ENCODE assay signal across 15 cellular contexts in the genomic region with DNA sequence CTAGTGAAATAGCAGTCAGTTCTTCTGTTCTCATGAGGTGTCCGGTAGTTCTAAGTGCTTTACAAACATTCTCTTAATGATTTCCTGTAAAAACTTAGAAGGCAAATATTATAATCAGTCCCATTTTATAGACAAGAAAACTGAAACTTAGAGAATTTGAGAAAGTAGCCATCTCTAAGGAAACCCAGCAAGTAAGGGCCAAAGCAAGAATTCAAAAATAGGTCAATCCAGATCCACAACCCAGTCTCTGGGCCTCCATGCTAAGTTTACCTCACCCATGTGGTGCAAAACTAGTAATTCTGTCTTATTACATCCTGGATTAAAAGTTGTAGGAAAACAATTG. TPM values are rescaled to one million over a fixed set of nuclear protein-coding genes. Genes with fewer than 3 reads are reported as not detected.
DNase-seq lines count a peak whose midpoint lies in the region; ATAC-seq and TF ChIP-seq lines count a peak whose summit lies in the region.
"Had no signal": no experiment of that assay in that cellular context is flagged by ENCODE, and none has a peak within 500 bp of the region (broad histone marks: within the 10 kb centered on the region; RNA-seq: fewer than 3 reads in every experiment).

No MANE protein-coding gene starts in this region.

- peaks cover 45% of the 10 kb centered on the region for H3K4me1 Mint-ChIP-seq in activated naive CD8-positive, alpha-beta T cell treated with anti-CD3 and anti-CD28 coated beads, Interleukin-2, amount 50 U/mL, for 24 hours
- H3K4me1 Mint-ChIP-seq in activated naive CD8-positive, alpha-beta T cell treated with anti-CD3 and anti-CD28 coated beads for 36 hours = peaks cover 26% of the 10 kb centered on the region
- H3K4me1 Mint-ChIP-seq in stimulated activated effector memory CD8-positive, alpha-beta T cell treated with anti-CD3 and anti-CD28 coated beads, Interleukin-12 subunit alpha, Interleukin-12 subunit beta, amount 100 ng/mL, for 72 hours = peaks cover 46% of the 10 kb centered on the region

- ATAC-seq in activated naive CD8-positive, alpha-beta T cell treated with anti-CD3 and anti-CD28 coated beads, Interleukin-2, amount 50 U/mL, for 24 hours = no peak
- ATAC-seq in upper lobe of right lung = no peak
- no peak for ATAC-seq in stimulated activated effector memory CD8-positive, alpha-beta T cell treated with anti-CD3 and anti-CD28 coated beads, Interleukin-12 subunit alpha, Interleukin-12 subunit beta, amount 100 ng/mL, for 72 hours

- peak overlapping the region; percentile 35 for H3K27ac Mint-ChIP-seq in activated naive CD8-positive, alpha-beta T cell treated with anti-CD3 and anti-CD28 coated beads, Interleukin-2, amount 50 U/mL, for 24 hours
- H3K27ac Mint-ChIP-seq in activated naive CD8-positive, alpha-beta T cell treated with anti-CD3 and anti-CD28 coated beads for 36 hours = no peak overlapping the region
- H3K27ac Mint-ChIP-seq in stimulated activated effector memory CD8-positive, alpha-beta T cell treated with anti-CD3 and anti-CD28 coated beads, Interleukin-12 subunit alpha, Interleukin-12 subunit beta, amount 100 ng/mL, for 72 hours = no peak overlapping the region
- H3K27ac Mint-ChIP-seq: HFFc6 had no signal

- H3K9me2 ChIP-seq in hepatocyte (replicated peaks; ENCODE audit: insufficient read depth) = no peaks in the 10 kb centered on the region

- no peaks in the 10 kb centered on the region for H3K27me3 Mint-ChIP-seq in activated naive CD8-positive, alpha-beta T cell treated with anti-CD3 and anti-CD28 coated beads, Interleukin-2, amount 50 U/mL, for 24 hours
- no peaks in the 10 kb centered on the region for H3K27me3 Mint-ChIP-seq in activated naive CD8-positive, alpha-beta T cell treated with anti-CD3 and anti-CD28 coated beads for 36 hours
- H3K27me3 Mint-ChIP-seq: CD8-positive, alpha-beta memory T cell had no signal

- TF ChIP-seq CTCF in hepatocyte (IDR thresholded peaks at IDR 0.05; ENCODE audit: poor library complexity) (no peak), upper lobe of right lung (IDR thresholded peaks at IDR 0.05) (no peak)

- no peaks in the 10 kb centered on the region for H3K79me2 ChIP-seq in hepatocyte

- DNase-seq in activated naive CD8-positive, alpha-beta T cell treated with anti-CD3 and anti-CD28 coated beads, Interleukin-2, amount 50 U/mL, for 24 hours = no peak
- no peak for DNase-seq in activated naive CD8-positive, alpha-beta T cell treated with anti-CD3 and anti-CD28 coated beads for 36 hours
- DNase-seq in hepatocyte (ENCODE audit: low spot score) = no peak
- no peak for DNase-seq in upper lobe of right lung
- no peak for DNase-seq in stimulated activated effector memory CD8-positive, alpha-beta T cell treated with anti-CD3 and anti-CD28 coated beads, Interleukin-12 subunit alpha, Interleukin-12 subunit beta, amount 100 ng/mL, for 72 hours (ENCODE audit: low spot score in 2 of 2)
- DNase-seq in 8988T = no peak
- DNase-seq: BE2C; CD8-positive, alpha-beta memory T cell; GF-D8; HCEC 1CT; HFFc6; IMR-90 had no signal

- H3K4me2 ChIP-seq in BLaER1 treated with 17β-estradiol and CSF1 and Interleukin-3, amounts not matched to agents 10 nM and 100 nM = peak overlapping the region in 10 of 11 experiments; percentile 8 to 76 (median 50); a peak in 16 of 22 replicates
- H3K4me2 ChIP-seq in hepatocyte = no peak overlapping the region

- H3K27ac ChIP-seq in BLaER1 treated with 17β-estradiol and CSF1 and Interleukin-3, amounts not matched to agents 10 nM and 100 nM = no peak overlapping the region
- peak overlapping the region; percentile 15 for H3K27ac ChIP-seq in hepatocyte
- H3K27ac ChIP-seq in upper lobe of right lung = peak overlapping the region; percentile 18
- H3K27ac ChIP-seq: HL-60 had no signal

- no peak overlapping the region for H3K4me3 Mint-ChIP-seq in activated naive CD8-positive, alpha-beta T cell treated with anti-CD3 and anti-CD28 coated beads, Interleukin-2, amount 50 U/mL, for 24 hours
- H3K4me3 Mint-ChIP-seq in activated naive CD8-positive, alpha-beta T cell treated with anti-CD3 and anti-CD28 coated beads for 36 hours = no peak overlapping the region
- no peak overlapping the region for H3K4me3 Mint-ChIP-seq in stimulated activated effector memory CD8-positive, alpha-beta T cell treated with anti-CD3 and anti-CD28 coated beads, Interleukin-12 subunit alpha, Interleukin-12 subunit beta, amount 100 ng/mL, for 72 hours
- H3K4me3 Mint-ChIP-seq: CD8-positive, alpha-beta memory T cell; HFFc6 had no signal

- peaks cover 12 to 50% (median 34%) of the 10 kb centered on the region in 10 experiments for H3K4me1 ChIP-seq in BLaER1 treated with 17β-estradiol and CSF1 and Interleukin-3, amounts not matched to agents 10 nM and 100 nM
- H3K4me1 ChIP-seq in hepatocyte (ENCODE audit: insufficient read depth) (peaks cover 28% of the 10 kb centered on the region), upper lobe of right lung (peaks cover 40% of the 10 kb centered on the region)

- H3K9me3 Mint-ChIP-seq in activated naive CD8-positive, alpha-beta T cell treated with anti-CD3 and anti-CD28 coated beads, Interleukin-2, amount 50 U/mL, for 24 hours = no peaks in the 10 kb centered on the region
- no peaks in the 10 kb centered on the region for H3K9me3 Mint-ChIP-seq in activated naive CD8-positive, alpha-beta T cell treated with anti-CD3 and anti-CD28 coated beads for 36 hours
- H3K9me3 Mint-ChIP-seq in stimulated activated effector memory CD8-positive, alpha-beta T cell treated with anti-CD3 and anti-CD28 coated beads, Interleukin-12 subunit alpha, Interleukin-12 subunit beta, amount 100 ng/mL, for 72 hours = no peaks in the 10 kb centered on the region
- H3K9me3 Mint-ChIP-seq: CD8-positive, alpha-beta memory T cell; HFFc6 had no signal

- WGBS in hepatocyte (ENCODE audit: low lambda C conversion rate, missing lambda C conversion rate) = 74% methylated on average over 1 of the region's 1 CpG

- no peaks in the 10 kb centered on the region for H3K27me3 ChIP-seq in BLaER1 treated with 17β-estradiol and CSF1 and Interleukin-3, amounts not matched to agents 10 nM and 100 nM
- no peaks in the 10 kb centered on the region for H3K27me3 ChIP-seq in hepatocyte
- H3K27me3 ChIP-seq in upper lobe of right lung = no peaks in the 10 kb centered on the region
- H3K27me3 ChIP-seq: BE2C had no signal

- peaks cover 67% of the 10 kb centered on the region for H3K36me3 Mint-ChIP-seq in activated naive CD8-positive, alpha-beta T cell treated with anti-CD3 and anti-CD28 coated beads, Interleukin-2, amount 50 U/mL, for 24 hours (ENCODE audit: low read depth)
- peaks cover 41% of the 10 kb centered on the region for H3K36me3 Mint-ChIP-seq in activated naive CD8-positive, alpha-beta T cell treated with anti-CD3 and anti-CD28 coated beads for 36 hours
- H3K36me3 Mint-ChIP-seq in stimulated activated effector memory CD8-positive, alpha-beta T cell treated with anti-CD3 and anti-CD28 coated beads, Interleukin-12 subunit alpha, Interleukin-12 subunit beta, amount 100 ng/mL, for 72 hours = peaks cover 98% of the 10 kb centered on the region

- intact Hi-C loops in upper lobe of right lung (cut with DNase I) = no loop called here

- H3K9me3 ChIP-seq in BLaER1 treated with 17β-estradiol and CSF1 and Interleukin-3, amounts not matched to agents 10 nM and 100 nM (replicated peaks in 1 of 11) = no peaks in the 10 kb centered on the region
- H3K9me3 ChIP-seq in hepatocyte (ENCODE audit: low read depth) = no peaks in the 10 kb centered on the region
- no peaks in the 10 kb centered on the region for H3K9me3 ChIP-seq in upper lobe of right lung
- H3K9me3 ChIP-seq: BE2C, Caco-2 had no signal

- H4K20me1 ChIP-seq in BLaER1 treated with 17β-estradiol and CSF1 and Interleukin-3, amounts not matched to agents 10 nM and 100 nM = no peaks in the 10 kb centered on the region; a peak in 1 of 22 replicates
- no peaks in the 10 kb centered on the region for H4K20me1 ChIP-seq in hepatocyte (ENCODE audit: insufficient read depth, poor library complexity, severe bottlenecking)

- H3K4me3 ChIP-seq in BLaER1 treated with 17β-estradiol and CSF1 and Interleukin-3, amounts not matched to agents 10 nM and 100 nM = no peak overlapping the region
- no peak overlapping the region for H3K4me3 ChIP-seq in hepatocyte
- no peak overlapping the region for H3K4me3 ChIP-seq in upper lobe of right lung

- H3K36me3 ChIP-seq in BLaER1 treated with 17β-estradiol and CSF1 and Interleukin-3, amounts not matched to agents 10 nM and 100 nM = peaks cover 29 to 90% (median 65%) of the 10 kb centered on the region in 11 experiments
- no peaks in the 10 kb centered on the region for H3K36me3 ChIP-seq in hepatocyte (replicated peaks; ENCODE audit: insufficient read depth, low read depth)
- H3K36me3 ChIP-seq in upper lobe of right lung = peaks cover 38% of the 10 kb centered on the region

- no peak overlapping the region for H3K9ac ChIP-seq in BLaER1 treated with 17β-estradiol and CSF1 and Interleukin-3, amounts not matched to agents 10 nM and 100 nM

- no peak overlapping the region for H2AFZ ChIP-seq in hepatocyte

RNA-seq across cellular contexts. Expression of a gene that starts 27.6 kb away (rescaled TPM):
- total RNA-seq in activated naive CD8-positive, alpha-beta T cell treated with anti-CD3 and anti-CD28 coated beads for 36 hours = 100 to 1,000 TPM in 1 of 2 experiments, 10 to 100 TPM in 1; 97.5 to 100 TPM
- 59.6 and 82.0 TPM in 2 replicates for total RNA-seq in hepatocyte
- 95.6 and 126 TPM in 2 replicates for polyA plus RNA-seq in hepatocyte
- 79.1 TPM for total RNA-seq in upper lobe of right lung

RNA-seq across cellular contexts. Expression of a gene that starts 53.1 kb away (rescaled TPM):
- 10 to 100 TPM; 36.2 to 36.5 TPM for total RNA-seq in activated naive CD8-positive, alpha-beta T cell treated with anti-CD3 and anti-CD28 coated beads for 36 hours
- 31.2 and 32.0 TPM in 2 replicates for total RNA-seq in hepatocyte
- 9.1 and 11.7 TPM in 2 replicates for polyA plus RNA-seq in hepatocyte
- 29.0 TPM for total RNA-seq in upper lobe of right lung

Comparison
In these comparisons a context has a peak if more than half of its experiments do, and no peak if none do; other contexts are left out.
1. H3K27ac ChIP-seq: peak in hepatocyte (single experiment) and upper lobe of right lung (single experiment); none in BLaER1 treated with 17β-estradiol and CSF1 and Interleukin-3, amounts not matched to agents 10 nM and 100 nM (0 of 11).